ENCODE assay signal across 8 cellular contexts in genomic region chr6:24359640-24360454, GRCh38. TPM values are rescaled to one million over a fixed set of nuclear protein-coding genes. Genes with fewer than 3 reads are reported as not detected.
DNase-seq lines count a peak whose midpoint lies in the region; ATAC-seq, FAIRE-seq and TF ChIP-seq lines count a peak whose summit lies in the region.

No MANE protein-coding gene starts in this region.

- CTCF ChIA-PET in activated CD4-positive, alpha-beta T cell treated with anti-CD3 and anti-CD28 coated beads for 36 hours (lab: Charles Lee), result interaction anchor here (0.5 to 1.6 kb wide), 17 partner anchors 10 to 1045 kb away, joined by 3 to 14 read pairs (median 4); partner anchors contain the start of gene ALDH5A1

- DNase-seq in AML-193 (lab: John Stamatoyannopoulos, UW) (peak; percentile 76 to 78), GM19239 (ENCODE audit: insufficient read length, low spot score) (peak; percentile 40), NCI-H460 (ENCODE audit: extremely low read depth, low read depth) (peak; percentile 59), coronary artery (ENCODE audit: low spot score) (peak; percentile 77), left colon (peak; percentile 79)
- peak; percentile 95 for DNase-seq in activated CD4-positive, alpha-beta T cell treated with anti-CD3 and anti-CD28 coated beads for 36 hours
- peak; percentile 72 to 76 for DNase-seq in stimulated activated CD4-positive, alpha-beta T cell treated with anti-CD3 and anti-CD28 coated beads, Interleukin-1b, Interleukin-23, amount 100 ng/mL, for 4 hours (ENCODE audit: low read depth in 2 of 2)

- peaks cover 18% of the 10 kb centered on the region for H3K27me3 Mint-ChIP-seq in activated CD4-positive, alpha-beta T cell treated with anti-CD3 and anti-CD28 coated beads for 36 hours

- peak overlapping the region; percentile 61 for H3K27ac Mint-ChIP-seq in activated CD4-positive, alpha-beta T cell treated with anti-CD3 and anti-CD28 coated beads for 36 hours

- no peaks in the 10 kb centered on the region for H3K36me3 Mint-ChIP-seq in activated CD4-positive, alpha-beta T cell treated with anti-CD3 and anti-CD28 coated beads for 36 hours (ENCODE audit: low read depth)

- H3K9me3 Mint-ChIP-seq in activated CD4-positive, alpha-beta T cell treated with anti-CD3 and anti-CD28 coated beads for 36 hours (ENCODE audit: low read depth), result no peaks in the 10 kb centered on the region

- TF ChIP-seq CTCF in coronary artery (IDR thresholded peaks at IDR 0.05), result peak; percentile 47

- peaks cover 28% of the 10 kb centered on the region for H3K4me1 Mint-ChIP-seq in activated CD4-positive, alpha-beta T cell treated with anti-CD3 and anti-CD28 coated beads for 36 hours

- POLR2A ChIA-PET in activated CD4-positive, alpha-beta T cell treated with anti-CD3 and anti-CD28 coated beads for 36 hours (lab: Charles Lee), result no interaction called here

- H3K4me3 ChIP-seq in coronary artery, result peak overlapping the region; percentile 67

- FAIRE-seq in GM19239 (lab: Jason Lieb, UNC), result peak; percentile 87

- ATAC-seq in HG03432 (IDR thresholded peaks at IDR 0.05; ENCODE audit: unreplicated experiment) (peak; percentile 89), left colon (peak; percentile 84)
- peak; percentile 96 for ATAC-seq in activated CD4-positive, alpha-beta T cell treated with anti-CD3 and anti-CD28 coated beads for 36 hours

- intact Hi-C loops in activated CD4-positive, alpha-beta T cell treated with anti-CD3 and anti-CD28 coated beads for 36 hours (cut with DNase I, micrococcal nuclease), result loop anchor here (1.0 to 2.0 kb wide), 4 partner anchors 42 to 134 kb away; partner anchors contain the start of genes MRS2 (in 2 of the 2) and ALDH5A1 (in 1 of the 2)
- intact Hi-C loops in left colon (cut with DNase I, micrococcal nuclease), result no loop called here

- peak overlapping the region; percentile 70 for H3K4me3 Mint-ChIP-seq in activated CD4-positive, alpha-beta T cell treated with anti-CD3 and anti-CD28 coated beads for 36 hours

- no peak overlapping the region for H3K27ac ChIP-seq in coronary artery

RNA-seq across cellular contexts. Expression of gene DCDC2, which starts 2.0 kb away (rescaled TPM):
- total RNA-seq in NCI-H460 (2014; rRNA removed; shearing (Covaris generic)), result 0.05 TPM in 1 of 2 replicates, not detected in the other
- not detected in 2 replicates for polyA plus RNA-seq in NCI-H460 (2014; cell fraction: nucleus; rRNA removed)
- under 1 TPM in 1 of 2 experiments, not detected in 1; 0.23 TPM for total RNA-seq in activated CD4-positive, alpha-beta T cell treated with anti-CD3 and anti-CD28 coated beads for 36 hours
- total RNA-seq in left colon, result 1 to 10 TPM; 1.7 to 2.1 TPM

RNA-seq across cellular contexts. Expression of gene MRS2, which starts 42.9 kb away (rescaled TPM):
- 17.8 and 19.3 TPM in 2 replicates for total RNA-seq in NCI-H460 (2014; rRNA removed; shearing (Covaris generic))
- 34.3 and 35.7 TPM in 2 replicates for polyA plus RNA-seq in NCI-H460 (2014; cell fraction: nucleus; rRNA removed)
- total RNA-seq in activated CD4-positive, alpha-beta T cell treated with anti-CD3 and anti-CD28 coated beads for 36 hours, result 10 to 100 TPM; 21.0 to 25.5 TPM
- total RNA-seq in left colon, result 10 to 100 TPM; 26.1 to 26.2 TPM

Comparison
In these comparisons a context has a peak if more than half of its experiments do, and no peak if none do; other contexts are left out.
1. DNase-seq: peak in every context shown above with its lines; median percentile 95 in activated CD4-positive, alpha-beta T cell treated with anti-CD3 and anti-CD28 coated beads for 36 hours; 79 in left colon; 77 in AML-193; 77 in coronary artery; 74 in stimulated activated CD4-positive, alpha-beta T cell treated with anti-CD3 and anti-CD28 coated beads, Interleukin-1b, Interleukin-23, amount 100 ng/mL, for 4 hours; 59 in NCI-H460; 40 in GM19239.
2. intact Hi-C loops: an anchor here in activated CD4-positive, alpha-beta T cell treated with anti-CD3 and anti-CD28 coated beads for 36 hours (1.0 to 2.0 kb wide); none called in left colon.